ENCODE assay signal across 21 cellular contexts in genomic region chrX:42946544-42947223, GRCh38.
DNase-seq lines count a peak whose midpoint lies in the region; ATAC-seq, FAIRE-seq and TF ChIP-seq lines count a peak whose summit lies in the region.
"Had no signal": no experiment of that assay in that cellular context is flagged by ENCODE, and none has a peak within 500 bp of the region (broad histone marks: within the 10 kb centered on the region; RNA-seq: fewer than 3 reads in every experiment).

No MANE protein-coding gene starts in this region.

- no peaks in the 10 kb centered on the region for H3K27me3 ChIP-seq in CD4-positive, alpha-beta T cell (ENCODE audit: control insufficient read depth, insufficient read depth, low read length)
- H3K27me3 ChIP-seq in DND-41 (ENCODE audit: insufficient read depth, low read length, poor library complexity): no peaks in the 10 kb centered on the region
- no peaks in the 10 kb centered on the region for H3K27me3 ChIP-seq in endothelial cell of umbilical vein (ENCODE audit: control insufficient read depth in 2 of 2, insufficient read depth in 2 of 2, low read length in 2 of 2)
- no peaks in the 10 kb centered on the region for H3K27me3 ChIP-seq in brain microvascular endothelial cell (replicated peaks)
- H3K27me3 ChIP-seq: transverse colon had no signal

- H3K79me2 ChIP-seq in DND-41 (ENCODE audit: insufficient read depth, low read length) (no peaks in the 10 kb centered on the region), endothelial cell of umbilical vein (ENCODE audit: control insufficient read depth, insufficient read depth, low read length) (no peaks in the 10 kb centered on the region)

- peak overlapping the region; percentile 58 for H2AFZ ChIP-seq in DND-41 (ENCODE audit: low read depth, low read length)
- H2AFZ ChIP-seq in endothelial cell of umbilical vein (ENCODE audit: low read depth, low read length): no peak overlapping the region

- H3K4me2 ChIP-seq in DND-41 (ENCODE audit: insufficient read depth, low read length) (no peak overlapping the region), endothelial cell of umbilical vein (ENCODE audit: insufficient read depth, low read length) (peak overlapping the region; percentile 8)
- H3K4me2 ChIP-seq: smooth muscle cell had no signal

- in situ Hi-C loops in brain microvascular endothelial cell (cut with HindIII; ENCODE audit: low pct_ligation_motif_present, low sequenced_read_pairs): no loop called here

- H4K20me1 ChIP-seq in DND-41 (ENCODE audit: insufficient read depth, low read length): no peaks in the 10 kb centered on the region
- H4K20me1 ChIP-seq in endothelial cell of umbilical vein (replicated peaks; ENCODE audit: control insufficient read depth, extremely low read depth, insufficient read depth, low read length): no peaks in the 10 kb centered on the region

- POLR2A ChIA-PET in CD4-positive, alpha-beta T cell (lab: Charles Lee): no interaction called here
- POLR2A ChIA-PET in activated CD8-positive, alpha-beta T cell treated with anti-CD3 and anti-CD28 coated beads for 36 hours (lab: Charles Lee): no interaction called here
- POLR2A ChIA-PET in endothelial cell of umbilical vein (lab: Charles Lee): no interaction called here

- no peaks in the 10 kb centered on the region for H3K9me1 ChIP-seq in endothelial cell of umbilical vein (replicated peaks; ENCODE audit: control insufficient read depth, extremely low read depth, insufficient read depth, low read length)

- TF ChIP-seq POLR2A in endothelial cell of umbilical vein (IDR thresholded peaks at IDR 0.05; ENCODE audit: low read depth, low read length): no peak

- H3K27ac Mint-ChIP-seq in CD4-positive, alpha-beta T cell: peak overlapping the region; percentile 96
- H3K27ac Mint-ChIP-seq in activated CD8-positive, alpha-beta T cell treated with anti-CD3 and anti-CD28 coated beads for 36 hours: peak overlapping the region; percentile 99

- no peaks in the 10 kb centered on the region for H3K9me3 Mint-ChIP-seq in CD4-positive, alpha-beta T cell
- H3K9me3 Mint-ChIP-seq in activated CD8-positive, alpha-beta T cell treated with anti-CD3 and anti-CD28 coated beads for 36 hours: peaks cover 3% of the 10 kb centered on the region
- H3K9me3 Mint-ChIP-seq: neural crest cell had no signal

- H3K36me3 ChIP-seq in DND-41 (ENCODE audit: insufficient read depth, low read length) (no peaks in the 10 kb centered on the region), endothelial cell of umbilical vein (ENCODE audit: control insufficient read depth in 2 of 2, extremely low read depth in 1 of 2, insufficient read depth in 2 of 2, low read length in 2 of 2) (no peaks in the 10 kb centered on the region), brain microvascular endothelial cell (replicated peaks) (no peaks in the 10 kb centered on the region)
- H3K36me3 ChIP-seq: prostate gland, transverse colon had no signal

- no peaks in the 10 kb centered on the region for H3K27me3 Mint-ChIP-seq in CD4-positive, alpha-beta T cell
- H3K27me3 Mint-ChIP-seq in activated CD8-positive, alpha-beta T cell treated with anti-CD3 and anti-CD28 coated beads for 36 hours: no peaks in the 10 kb centered on the region

- H3K4me3 Mint-ChIP-seq in CD4-positive, alpha-beta T cell: peak overlapping the region; percentile 3
- peak overlapping the region; percentile 79 for H3K4me3 Mint-ChIP-seq in activated CD8-positive, alpha-beta T cell treated with anti-CD3 and anti-CD28 coated beads for 36 hours
- H3K4me3 Mint-ChIP-seq: neural crest cell had no signal

- H3K9ac ChIP-seq in DND-41 (ENCODE audit: low read depth, low read length) (peak overlapping the region; percentile 24; the same call in 1 of the 2 replicates), endothelial cell of umbilical vein (replicated peaks; ENCODE audit: extremely low read depth, insufficient read depth, low read length) (peak overlapping the region; percentile 3)

- intact Hi-C loops in CD4-positive, alpha-beta T cell (cut with DNase I, micrococcal nuclease): no loop called here
- intact Hi-C loops in activated CD8-positive, alpha-beta T cell treated with anti-CD3 and anti-CD28 coated beads for 36 hours (cut with micrococcal nuclease): no loop called here
- intact Hi-C loops in endothelial cell of umbilical vein (cut with micrococcal nuclease): loop anchor here (5.0 kb wide), 2 partner anchors 36 to 199 kb away; no protein-coding TSS in a partner anchor

- peaks cover 4% of the 10 kb centered on the region for H3K36me3 Mint-ChIP-seq in CD4-positive, alpha-beta T cell (ENCODE audit: low read depth)
- peaks cover 10% of the 10 kb centered on the region for H3K36me3 Mint-ChIP-seq in activated CD8-positive, alpha-beta T cell treated with anti-CD3 and anti-CD28 coated beads for 36 hours (ENCODE audit: low read depth)

- DNase-seq in CD4-positive, alpha-beta T cell: peak in 2 of 10 experiments; percentile 4 to 17
- DNase-seq in DND-41 (no peak), endothelial cell of umbilical vein (ENCODE audit: low read depth, low spot score) (peak; percentile 60), brain microvascular endothelial cell (no peak), AG08395 (ENCODE audit: low spot score) (no peak), NCI-H1694 (lab: John Stamatoyannopoulos, UW) (no peak)
- DNase-seq in activated CD8-positive, alpha-beta T cell treated with anti-CD3 and anti-CD28 coated beads for 36 hours: peak; percentile 27
- DNase-seq: AML-193, amygdala, IMR-90, kidney glomerular epithelial cell, mesenchymal stem cell, MV-4-11, NCI-H2107, NCI-H69, PC-3, transverse colon had no signal

- TF ChIP-seq CTCF in CD4-positive, alpha-beta T cell (IDR thresholded peaks at IDR 0.05): no peak
- TF ChIP-seq CTCF in DND-41 (IDR thresholded peaks at IDR 0.05; ENCODE audit: borderline replicate concordance, extremely low read depth, low read length, poor library complexity, severe bottlenecking) (no peak), endothelial cell of umbilical vein (IDR thresholded peaks at IDR 0.05; ENCODE audit: extremely low read depth in 1 of 2, insufficient read depth in 1 of 2, low read depth in 1 of 2, low read length in 2 of 2) (no peak), brain microvascular endothelial cell (IDR thresholded peaks at IDR 0.05; ENCODE audit: low read depth, low read length, missing control alignments) (no peak)
- no peak for TF ChIP-seq CTCF in activated CD8-positive, alpha-beta T cell treated with anti-CD3 and anti-CD28 coated beads for 36 hours (IDR thresholded peaks at IDR 0.05)

- peaks cover 97% of the 10 kb centered on the region for H3K4me1 ChIP-seq in DND-41 (ENCODE audit: insufficient read depth, low read length)
- peaks cover 24% of the 10 kb centered on the region for H3K4me1 ChIP-seq in endothelial cell of umbilical vein (ENCODE audit: control insufficient read depth, extremely low read depth, insufficient read depth, low read length)
- H3K4me1 ChIP-seq: prostate gland, transverse colon had no signal

- dilution Hi-C loops in endothelial cell of umbilical vein (cut with MboI; ENCODE audit: extremely low pct_ligation_motif_present, low sequenced_read_pairs): no loop called here

- peak; percentile 57 for FAIRE-seq in endothelial cell of umbilical vein (lab: Jason Lieb, UNC)

- peaks cover 88% of the 10 kb centered on the region for H3K4me1 Mint-ChIP-seq in CD4-positive, alpha-beta T cell (ENCODE audit: low read depth)
- peaks cover 78% of the 10 kb centered on the region for H3K4me1 Mint-ChIP-seq in activated CD8-positive, alpha-beta T cell treated with anti-CD3 and anti-CD28 coated beads for 36 hours (ENCODE audit: low read depth)
- H3K4me1 Mint-ChIP-seq: neural crest cell had no signal

- CTCF ChIA-PET in CD4-positive, alpha-beta T cell (lab: Charles Lee): no interaction called here
- CTCF ChIA-PET in activated CD8-positive, alpha-beta T cell treated with anti-CD3 and anti-CD28 coated beads for 36 hours (lab: Charles Lee): no interaction called here
- CTCF ChIA-PET in endothelial cell of umbilical vein (lab: Charles Lee): no interaction called here

- BruUV-seq in endothelial cell of umbilical vein (replicated peaks; lab: Mats Ljungman, UMichigan): no TSS peak

- H3K9me3 ChIP-seq in CD4-positive, alpha-beta T cell (ENCODE audit: control insufficient read depth, low read length): no peaks in the 10 kb centered on the region
- H3K9me3 ChIP-seq in DND-41 (ENCODE audit: insufficient read depth, low read length, severe bottlenecking): no peaks in the 10 kb centered on the region
- H3K9me3 ChIP-seq in endothelial cell of umbilical vein (replicated peaks; ENCODE audit: control insufficient read depth, insufficient read depth, low read length): no peaks in the 10 kb centered on the region
- H3K9me3 ChIP-seq: prostate gland, transverse colon had no signal

- ATAC-seq in CD4-positive, alpha-beta T cell (ENCODE audit: poor library complexity): peak; percentile 29
- ATAC-seq in DND-41 (ENCODE audit: insufficient read depth, low read depth) (no peak), GM21529 (IDR thresholded peaks at IDR 0.05; ENCODE audit: unreplicated experiment) (no peak)
- ATAC-seq in activated CD8-positive, alpha-beta T cell treated with anti-CD3 and anti-CD28 coated beads for 36 hours: peak; percentile 22
- ATAC-seq: PC-3 had no signal

- H3K4me3 ChIP-seq in DND-41 (ENCODE audit: low read depth in 1 of 2, low read length in 2 of 2) (no peak overlapping the region), endothelial cell of umbilical vein (replicated peaks in 1 of 3; ENCODE audit: insufficient read depth in 1 of 3, low read depth in 1 of 3, low read length in 3 of 3) (no peak overlapping the region), brain microvascular endothelial cell (ENCODE audit: low read depth, low read length) (no peak overlapping the region)
- H3K4me3 ChIP-seq: prostate gland, smooth muscle cell, transverse colon had no signal

- H3K27ac ChIP-seq in CD4-positive, alpha-beta T cell (ENCODE audit: low read depth, low read length): peak overlapping the region; percentile 53
- peak overlapping the region; percentile 99 for H3K27ac ChIP-seq in DND-41 (ENCODE audit: low read length)
- H3K27ac ChIP-seq in endothelial cell of umbilical vein (ENCODE audit: insufficient read depth, low read depth, low read length): no peak overlapping the region
- H3K27ac ChIP-seq in brain microvascular endothelial cell: no peak overlapping the region
- H3K27ac ChIP-seq: prostate gland had no signal

TF ChIP-seq in endothelial cell of umbilical vein, 7 proteins besides CTCF, POLR2A, EP300 and RAD21:
- TF ChIP-seq GATA2 (IDR thresholded peaks at IDR 0.05; ENCODE audit: insufficient read depth, insufficient read length, low read depth, low read length) (peak; percentile 52), JUN (IDR thresholded peaks at IDR 0.05; ENCODE audit: borderline replicate concordance, insufficient read depth, insufficient read length, low read depth) (peak; percentile 52), MYC (IDR thresholded peaks at IDR 0.05; ENCODE audit: low read depth, low read length) (no peak), POLR2AphosphoS5 (IDR thresholded peaks at IDR 0.05; ENCODE audit: insufficient read depth, low read depth, low read length) (no peak), FOS (IDR thresholded peaks at IDR 0.05; ENCODE audit: borderline replicate concordance, insufficient read depth, low read length) (peak; percentile 39)

Comparison
In these comparisons a context has a peak if more than half of its experiments do, and no peak if none do; other contexts are left out.
1. ATAC-seq: peak in CD4-positive, alpha-beta T cell (single experiment) and activated CD8-positive, alpha-beta T cell treated with anti-CD3 and anti-CD28 coated beads for 36 hours (single experiment); none in DND-41 (single experiment) and GM21529 (single experiment).
2. DNase-seq: peak in activated CD8-positive, alpha-beta T cell treated with anti-CD3 and anti-CD28 coated beads for 36 hours (single experiment) and endothelial cell of umbilical vein (single experiment); none in DND-41 (single experiment), brain microvascular endothelial cell (single experiment), AG08395 (single experiment) and NCI-H1694 (single experiment).
3. H3K27ac ChIP-seq: peak in CD4-positive, alpha-beta T cell (single experiment) and DND-41 (single experiment); none in endothelial cell of umbilical vein (single experiment) and brain microvascular endothelial cell (single experiment).